Comparison of ENCODE assay signal across 8 cellular contexts in the genomic region with DNA sequence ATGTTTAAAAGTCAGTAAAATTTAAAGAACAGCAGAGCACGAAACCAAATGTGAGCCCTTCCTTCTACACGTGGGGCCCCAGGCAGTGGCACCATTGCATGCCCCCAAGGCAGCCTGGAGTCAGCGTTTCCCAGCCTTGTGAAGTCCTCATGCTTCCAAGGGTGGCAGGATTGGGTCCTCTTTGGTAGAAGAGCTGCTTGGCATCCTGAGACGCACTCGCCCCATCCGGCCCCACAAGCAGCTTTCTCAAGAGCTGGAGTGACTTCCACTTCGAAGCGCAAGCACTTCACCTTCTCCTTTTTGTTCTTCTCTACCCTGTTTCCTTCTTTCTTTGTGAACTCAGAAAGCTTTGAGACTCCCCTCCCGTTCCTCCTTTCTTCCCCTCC. TPM values are rescaled to one million over a fixed set of nuclear protein-coding genes. Genes with fewer than 3 reads are reported as not detected.
A peak's percentile ranks its signal among the peaks of the same experiment; 100 is the strongest.
DNase-seq lines count a peak whose midpoint lies in the region; ATAC-seq and TF ChIP-seq lines count a peak whose summit lies in the region.
"Had no signal": no experiment of that assay in that cellular context is flagged by ENCODE, and none has a peak within 500 bp of the region (broad histone marks: within the 10 kb centered on the region; RNA-seq: fewer than 3 reads in every experiment).

No MANE protein-coding gene starts in this region.

- TF ChIP-seq CTCF in VCaP (conservative IDR thresholded peaks at IDR 0.05) (no peak), spleen (IDR thresholded peaks at IDR 0.05 in 8 of 11, conservative IDR thresholded peaks at IDR 0.05 in 3 of 11) (no peak)

- intact Hi-C loops in right cardiac atrium (cut with DNase I) (no loop called here), spleen (cut with DNase I; ENCODE audit: low total_unique reads) (no loop called here)

- no peaks in the 10 kb centered on the region for H3K27me3 ChIP-seq in right cardiac atrium (ENCODE audit: control insufficient read depth, insufficient read depth)
- H3K27me3 ChIP-seq in spleen (replicated peaks in 1 of 7), result no peaks in the 10 kb centered on the region

- TF ChIP-seq POLR2A in spleen (IDR thresholded peaks at IDR 0.05), result no peak

- H3K4me3 ChIP-seq in right cardiac atrium (ENCODE audit: low read length) (no peak overlapping the region), spleen (peak overlapping the region in 1 of 8 donors; percentile 54)

- H3K9me3 ChIP-seq in KOPT-K1 (ENCODE audit: insufficient read depth, low read length, poor library complexity, severe bottlenecking) (no peaks in the 10 kb centered on the region), right cardiac atrium (ENCODE audit: control insufficient read depth, low read length) (no peaks in the 10 kb centered on the region), spleen (no peaks in the 10 kb centered on the region)

- H3K27ac ChIP-seq in KOPT-K1 (ENCODE audit: low read depth, low read length, poor library complexity, severe bottlenecking) (peak overlapping the region; percentile 75), VCaP (peak overlapping the region; percentile 80), right cardiac atrium (ENCODE audit: low read length) (peak overlapping the region; percentile 76), spleen (peak overlapping the region; percentile 31 to 93 (median 90))

- H3K4me1 ChIP-seq in right cardiac atrium (ENCODE audit: control insufficient read depth, insufficient read depth, low read length), result peaks cover 17% of the 10 kb centered on the region
- H3K4me1 ChIP-seq in spleen, result peaks cover 61 to 100% (median 91%) of the 10 kb centered on the region in 6 donors

- ATAC-seq in right cardiac atrium, result no peak
- no peak for ATAC-seq in HG03139 (IDR thresholded peaks at IDR 0.05; ENCODE audit: unreplicated experiment)
- ATAC-seq in GM21526 (IDR thresholded peaks at IDR 0.05; ENCODE audit: low FRiP score, unreplicated experiment), result no peak
- ATAC-seq in GM21786 (IDR thresholded peaks at IDR 0.05; ENCODE audit: unreplicated experiment), result no peak

- DNase-seq in right cardiac atrium (peak in 2 of 3 donors; percentile 45 to 76), spleen (peak; percentile 89)
- DNase-seq: activated CD8-positive, alpha-beta memory T cell treated with anti-CD3 and anti-CD28 coated beads, Interleukin-2, amount 50 U/mL, for 48 hours had no signal

- H3K36me3 ChIP-seq in KOPT-K1 (ENCODE audit: insufficient read depth, low read length), result no peaks in the 10 kb centered on the region
- no peaks in the 10 kb centered on the region for H3K36me3 ChIP-seq in spleen

- 74% methylated on average over 9 of the region's 9 CpGs for WGBS in right cardiac atrium
- WGBS in spleen, 5 donors, result 37 to 55% (median 46%) methylated on average over 9 of the region's 9 CpGs

RNA-seq across cellular contexts. Expression of gene ZNF710, which starts 34.7 kb away (rescaled TPM):
- total RNA-seq in right cardiac atrium, result 10 to 100 TPM in 1 of 4 donors, 1 to 10 TPM in 3; 6.0 to 10.2 (median 8.1) TPM
- polyA plus RNA-seq in right cardiac atrium, result 3.4 TPM
- total RNA-seq in spleen, result 10 to 100 TPM; 25.5 to 66.4 (median 36.7) TPM
- 10 to 100 TPM; 12.5 to 24.8 (median 19.5) TPM for polyA plus RNA-seq in spleen
